8 cellular contexts compared by ENCODE assay signal in genomic region chr2:183038341-183039300, GRCh38. TPM values are rescaled to one million over a fixed set of nuclear protein-coding genes. Genes with fewer than 3 reads are reported as not detected.
DNase-seq lines count a peak whose midpoint lies in the region; ATAC-seq and TF ChIP-seq lines count a peak whose summit lies in the region.

NCKAP1 (minus strand) TSS chr2:183038457; CDS start chr2:183038099, 358 bp downstream.

- H3K27ac Mint-ChIP-seq in activated naive CD4-positive, alpha-beta T cell treated with anti-CD3 and anti-CD28 coated beads, Interleukin-2, amount 50 U/mL, for 72 hours = peak within 1 kb of the TSS; percentile 77 to 87

- in situ Hi-C loops in IMR-90 (cut with MboI; ENCODE audit: low sequenced_read_pairs) = no loop called here

- H2BK20ac ChIP-seq in IMR-90 (ENCODE audit: low read depth, low read length) = peak within 1 kb of the TSS; percentile 14; the same call in 1 of the 2 replicates

- H3K14ac ChIP-seq in IMR-90 (replicated peaks; ENCODE audit: low read depth, low read length) (peak within 1 kb of the TSS; percentile 93), neuronal stem cell (ENCODE audit: low read length) (peak within 1 kb of the TSS; percentile 98)

- H2BK12ac ChIP-seq in neuronal stem cell (ENCODE audit: low read length) = peak within 1 kb of the TSS; percentile 90

- H2BK120ac ChIP-seq in IMR-90 (ENCODE audit: low read depth, low read length) = peak within 1 kb of the TSS; percentile 91
- peak within 1 kb of the TSS; percentile 97 for H2BK120ac ChIP-seq in neuronal stem cell (ENCODE audit: low read depth, low read length)

- DNase-seq in DMS114 treated with DMSO at 0.1 percent for 48 hours (lab: John Stamatoyannopoulos, UW; ENCODE audit: unreplicated experiment) (peak; percentile 49), IMR-90 (peak; percentile 70), SK-N-DZ (ENCODE audit: low spot score) (peak; percentile 84), globus pallidus (ENCODE audit: low spot score) (peak; percentile 75), neuronal stem cell (ENCODE audit: low spot score) (peak; percentile 90), stromal cell of bone marrow (ENCODE audit: low read depth) (peak; percentile 75)
- DNase-seq in activated naive CD4-positive, alpha-beta T cell treated with anti-CD3 and anti-CD28 coated beads, Interleukin-2, amount 50 U/mL, for 72 hours (ENCODE audit: low spot score in 2 of 2) = peak; percentile 87 to 95

- H3K4me3 ChIP-seq in IMR-90 (ENCODE audit: insufficient read depth, low read depth, low read length) = peak within 1 kb of the TSS; percentile 97
- H3K4me3 ChIP-seq in neuronal stem cell (ENCODE audit: low read length in 2 of 2) = peak within 1 kb of the TSS; percentile 78 to 97

- H3K9ac ChIP-seq in IMR-90 (ENCODE audit: low read depth, low read length) = peak within 1 kb of the TSS; percentile 98
- H3K9ac ChIP-seq in neuronal stem cell (ENCODE audit: low read depth, low read length, poor library complexity) = peak within 1 kb of the TSS; percentile 98

- no peaks in the 10 kb centered on the region for H3K27me3 ChIP-seq in IMR-90 (ENCODE audit: control insufficient read depth, insufficient read depth, low read length)
- H3K27me3 ChIP-seq in neuronal stem cell (ENCODE audit: control insufficient read depth in 3 of 3, insufficient read depth in 3 of 3, low read depth in 1 of 3, low read length in 3 of 3) = peaks cover 0 to 9% (median 6%) of the 10 kb centered on the region in 3 experiments

- H3K79me1 ChIP-seq in IMR-90 (ENCODE audit: low read depth in 1 of 2, low read length in 2 of 2) (no peaks in the 10 kb centered on the region; a peak in 1 of 4 replicates), neuronal stem cell (ENCODE audit: low read depth, low read length) (peaks cover 5% of the 10 kb centered on the region)

- H3K23ac ChIP-seq in IMR-90 (ENCODE audit: low read depth, low read length) (peak within 1 kb of the TSS; percentile 99), neuronal stem cell (ENCODE audit: low read depth, low read length, poor library complexity) (peak within 1 kb of the TSS; percentile 98)

- peak; percentile 77 for ATAC-seq in GM21526 (IDR thresholded peaks at IDR 0.05; ENCODE audit: low FRiP score, unreplicated experiment)
- peak; percentile 94 for ATAC-seq in IMR-90 (ENCODE audit: low read depth)
- peak; percentile 89 to 90 for ATAC-seq in activated naive CD4-positive, alpha-beta T cell treated with anti-CD3 and anti-CD28 coated beads, Interleukin-2, amount 50 U/mL, for 72 hours

- POLR2A ChIA-PET in IMR-90 (lab: Charles Lee; ENCODE audit: unreplicated experiment) = no interaction called here

- no peaks in the 10 kb centered on the region for H3K9me3 Mint-ChIP-seq in activated naive CD4-positive, alpha-beta T cell treated with anti-CD3 and anti-CD28 coated beads, Interleukin-2, amount 50 U/mL, for 72 hours

- H3K27ac ChIP-seq in IMR-90 (ENCODE audit: insufficient read depth, low read length) (peak within 1 kb of the TSS; percentile 99), neuronal stem cell (replicated peaks; ENCODE audit: low read length) (peak within 1 kb of the TSS; percentile 92)

- intact Hi-C loops in IMR-90 (cut with micrococcal nuclease) = loop anchor here (2.0 to 10.0 kb wide), 3 partner anchors 40 to 444 kb away; partner anchors contain the start of genes DUSP19 and NUP35

- H2BK5ac ChIP-seq in IMR-90 (ENCODE audit: low read depth, low read length, poor library complexity, severe bottlenecking) (peak within 1 kb of the TSS; percentile 94), neuronal stem cell (ENCODE audit: low read length) (peak within 1 kb of the TSS; percentile 100)

- H2BK15ac ChIP-seq in IMR-90 (ENCODE audit: low read depth, low read length) (peak within 1 kb of the TSS; percentile 90; the same call in 1 of the 3 replicates), neuronal stem cell (ENCODE audit: low read length) (peak within 1 kb of the TSS; percentile 49)

- CTCF ChIA-PET in IMR-90 (lab: Yijun Ruan, JAX) = no interaction called here

- H2AK9ac ChIP-seq in IMR-90 (replicated peaks; ENCODE audit: low read depth, low read length, poor library complexity) = peak within 1 kb of the TSS; percentile 94

- H3K36me3 ChIP-seq in IMR-90 (ENCODE audit: control insufficient read depth, insufficient read depth, low read length) = no peaks in the 10 kb centered on the region
- H3K36me3 ChIP-seq in neuronal stem cell (replicated peaks in 1 of 2; ENCODE audit: control insufficient read depth in 2 of 2, insufficient read depth in 2 of 2, low read length in 2 of 2) = no peaks in the 10 kb centered on the region

- H3K9me1 ChIP-seq in IMR-90 (ENCODE audit: insufficient read depth, low read length) = no peaks in the 10 kb centered on the region

- TF ChIP-seq CTCF in IMR-90 (conservative IDR thresholded peaks at IDR 0.05; ENCODE audit: low read depth, low read length) = peak; percentile 86

- H3K36me3 Mint-ChIP-seq in activated naive CD4-positive, alpha-beta T cell treated with anti-CD3 and anti-CD28 coated beads, Interleukin-2, amount 50 U/mL, for 72 hours = no peaks in the 10 kb centered on the region

- WGBS in IMR-90 (ENCODE audit: extremely low coverage in 2 of 2, insufficient read length in 1 of 2), 2 experiments = 1% methylated on average over 22 of the region's 68 CpGs; no CpG with 5 or more reads in 1 of the 2 experiments
- no CpG with 5 or more reads among the region's 68 CpGs for WGBS in neuronal stem cell (ENCODE audit: extremely low coverage in 2 of 2, insufficient read length in 2 of 2, insufficient replicate concordance in 1 of 2), 2 donors

- H3K18ac ChIP-seq in IMR-90 (ENCODE audit: low read depth, low read length) = peak within 1 kb of the TSS; percentile 80
- H3K18ac ChIP-seq in neuronal stem cell (ENCODE audit: low read length) = peak within 1 kb of the TSS; percentile 100

- H3K4me2 ChIP-seq in IMR-90 (ENCODE audit: low read depth, low read length) (peak within 1 kb of the TSS; percentile 96), neuronal stem cell (ENCODE audit: insufficient read depth, low read length, poor library complexity, severe bottlenecking) (peak within 1 kb of the TSS; percentile 78)

- H3K4ac ChIP-seq in IMR-90 (ENCODE audit: low read depth, low read length) = peak within 1 kb of the TSS; percentile 79
- peak within 1 kb of the TSS; percentile 93 for H3K4ac ChIP-seq in neuronal stem cell (ENCODE audit: low read length)

- peak within 1 kb of the TSS; percentile 63 to 69 for H4K8ac ChIP-seq in IMR-90 (ENCODE audit: low read depth in 2 of 2, low read length in 2 of 2)
- no peak within 1 kb of the TSS for H4K8ac ChIP-seq in neuronal stem cell (ENCODE audit: low read depth, low read length)

- H3K4me1 ChIP-seq in IMR-90 (ENCODE audit: control insufficient read depth, insufficient read depth, low read length) (no peaks in the 10 kb centered on the region), neuronal stem cell (ENCODE audit: control insufficient read depth in 2 of 2, insufficient read depth in 1 of 2, low read depth in 1 of 2, low read length in 2 of 2) (peaks cover 2 to 9% of the 10 kb centered on the region in 2 donors)

- H4K91ac ChIP-seq in IMR-90 (ENCODE audit: insufficient read depth, low read depth, low read length) = peak within 1 kb of the TSS; percentile 85
- peak within 1 kb of the TSS; percentile 30 for H4K91ac ChIP-seq in neuronal stem cell (ENCODE audit: low read depth, low read length, poor library complexity)

- peaks cover 26% of the 10 kb centered on the region; the same call in 1 of the 2 replicates for H4K20me1 ChIP-seq in IMR-90 (ENCODE audit: insufficient read depth, low read length)

- peak within 1 kb of the TSS; percentile 83 for H3K56ac ChIP-seq in IMR-90 (ENCODE audit: extremely low read depth, insufficient read depth, low read length)

- no peaks in the 10 kb centered on the region for H3K9me3 ChIP-seq in IMR-90 (ENCODE audit: control insufficient read depth, insufficient read depth, low read length)
- H3K9me3 ChIP-seq in neuronal stem cell (replicated peaks in 1 of 2; ENCODE audit: control insufficient read depth in 2 of 2, insufficient read depth in 1 of 2, low read depth in 1 of 2, low read length in 2 of 2) = no peaks in the 10 kb centered on the region

- dilution Hi-C loops in IMR-90 (cut with HindIII; ENCODE audit: low sequenced_read_pairs, unreplicated experiment) = no loop called here

- H4K5ac ChIP-seq in IMR-90 (ENCODE audit: low read depth, low read length) = peak within 1 kb of the TSS; percentile 38; the same call in 1 of the 2 replicates

- TF ChIP-seq POLR2A in IMR-90 (IDR thresholded peaks at IDR 0.05; ENCODE audit: low read depth, low read length) = no peak

- no TSS peak for BruUV-seq in IMR-90 (replicated peaks; lab: Mats Ljungman, UMichigan)

- peak within 1 kb of the TSS; percentile 95 for H2AFZ ChIP-seq in IMR-90 (replicated peaks; ENCODE audit: low read length, poor library complexity)
- peak within 1 kb of the TSS; percentile 95 for H2AFZ ChIP-seq in neuronal stem cell (ENCODE audit: low read length)

- peak; percentile 39; the same call in 1 of the 2 replicates for TF ChIP-seq RAD21 in IMR-90 (IDR thresholded peaks at IDR 0.05; ENCODE audit: low read length)

- H2AK5ac ChIP-seq in IMR-90 (ENCODE audit: low read depth, low read length) (peak within 1 kb of the TSS; percentile 69; the same call in 1 of the 2 replicates), neuronal stem cell (ENCODE audit: low read depth, low read length) (peak within 1 kb of the TSS; percentile 88)

TF ChIP-seq in IMR-90, 13 proteins besides CTCF, POLR2A, EP300 and RAD21 (continues in another document):
- no peak for TF ChIP-seq RCOR1 (IDR thresholded peaks at IDR 0.05; ENCODE audit: insufficient replicate concordance, low read length)
- TF ChIP-seq ELK1 (IDR thresholded peaks at IDR 0.05; ENCODE audit: borderline replicate concordance, low read depth, low read length) = no peak

RNA-seq across cellular contexts. Expression of gene NCKAP1, which starts in this region (rescaled TPM):
- 160 and 188 TPM in 2 replicates for total RNA-seq in IMR-90 (2012; rRNA removed)
- 63.5 and 91.1 TPM in 2 replicates for polyA plus RNA-seq in IMR-90 (2012; rRNA removed)
- polyA plus RNA-seq in IMR-90 (2012; cell fraction: cytosol; rRNA removed) = 14.3 and 16.6 TPM in 2 replicates
- 5.6 and 63.7 TPM in 2 replicates for polyA plus RNA-seq in IMR-90 (2012; cell fraction: nucleus; rRNA removed; ENCODE audit: low replicate concordance)
- polyA plus RNA-seq in SK-N-DZ (2014; cell fraction: cytosol; rRNA removed) = 81.2 and 115 TPM in 2 replicates
- polyA plus RNA-seq in SK-N-DZ (2014; cell fraction: nucleus; rRNA removed) = 66.9 and 90.6 TPM in 2 replicates
- 10 to 100 TPM in 1 of 2 donors, 1 to 10 TPM in 1; 6.8 to 13.2 TPM for total RNA-seq in activated naive CD4-positive, alpha-beta T cell treated with anti-CD3 and anti-CD28 coated beads, Interleukin-2, amount 50 U/mL, for 72 hours
- 67.2 TPM for polyA plus RNA-seq in neuronal stem cell (2013, experiment 1 of 2)
- 67.6 TPM for polyA plus RNA-seq in neuronal stem cell (2013, experiment 2 of 2)

Comparison
In these comparisons a context has a peak if more than half of its experiments do, and no peak if none do; other contexts are left out.
1. Peak in every context shown above with its lines: DNase-seq, ATAC-seq, H3K4me3 ChIP-seq and H3K27ac ChIP-seq.
2. RNA of gene NCKAP1 (total RNA-seq): 160 to 188 TPM in IMR-90; 6.8 to 13.2 TPM in activated naive CD4-positive, alpha-beta T cell treated with anti-CD3 and anti-CD28 coated beads, Interleukin-2, amount 50 U/mL, for 72 hours; every median in the first group is over 10 times any median in the second.